In genomic region chr1:231528175-231529029, GRCh38 we compare ENCODE assay signal across 8 cellular contexts. TPM values are rescaled to one million over a fixed set of nuclear protein-coding genes. Genes with fewer than 3 reads are reported as not detected.
DNase-seq lines count a peak whose midpoint lies in the region; ATAC-seq, FAIRE-seq and TF ChIP-seq lines count a peak whose summit lies in the region.

Gene TSNAX, plus strand, starts transcription at chr1:231528669. Its CDS starts 142 bp downstream, at chr1:231528811.

- WGBS in A549 (ENCODE audit: missing lambda C conversion rate): 1% methylated on average over 31 of the region's 61 CpGs

- intact Hi-C loops in breast epithelium (cut with DNase I; ENCODE audit: low total_unique reads): no loop called here

- TF ChIP-seq POLR2A in A549 (IDR thresholded peaks at IDR 0.05; ENCODE audit: low read length) (peak; percentile 91), breast epithelium (IDR thresholded peaks at IDR 0.05) (peak; percentile 82)

- peak within 1 kb of the TSS; percentile 79 for H3K4me2 ChIP-seq in A549

- H3K36me3 ChIP-seq in breast epithelium (no peaks in the 10 kb centered on the region), skeletal muscle tissue (ENCODE audit: control insufficient read depth in 3 of 3, insufficient read depth in 3 of 3, low read length in 3 of 3) (peaks cover 0 to 17% (median 0%) of the 10 kb centered on the region in 3 donors)

- H3K27me3 ChIP-seq in breast epithelium (no peaks in the 10 kb centered on the region), skeletal muscle tissue (ENCODE audit: control insufficient read depth in 3 of 3, insufficient read depth in 3 of 3, low read length in 3 of 3) (no peaks in the 10 kb centered on the region)

- H3K9me3 ChIP-seq in A549 (no peaks in the 10 kb centered on the region), breast epithelium (no peaks in the 10 kb centered on the region), iPS-18c (ENCODE audit: control insufficient read depth, insufficient read depth, low read length) (no peaks in the 10 kb centered on the region), skeletal muscle tissue (ENCODE audit: control insufficient read depth in 3 of 3, low read length in 3 of 3) (no peaks in the 10 kb centered on the region)

- POLR2A ChIA-PET in A549 (lab: Yijun Ruan, JAX): interaction anchor here (0.7 to 1.0 kb wide), 2 partner anchors 171 to 187 kb away, joined by 3 to 5 read pairs; no protein-coding TSS in a partner anchor

- DNase-seq in A549 (ENCODE audit: low read depth in 1 of 2, low spot score in 1 of 2): peak; percentile 80 to 95
- peak; percentile 81 for DNase-seq in NCI-H2196 treated with DMSO at 0.1 percent for 48 hours (lab: John Stamatoyannopoulos, UW; ENCODE audit: unreplicated experiment)
- DNase-seq in breast epithelium (ENCODE audit: low spot score in 2 of 2): peak; percentile 83 to 85

- H3K4me1 ChIP-seq in A549 (peaks cover 17% of the 10 kb centered on the region; the same call in 2 of the 3 replicates), breast epithelium (no peaks in the 10 kb centered on the region), skeletal muscle tissue (ENCODE audit: control insufficient read depth in 3 of 3, insufficient read depth in 3 of 3, low read length in 3 of 3) (peaks cover 24 to 30% (median 26%) of the 10 kb centered on the region in 3 donors)

- TF ChIP-seq CTCF in A549 (IDR thresholded peaks at IDR 0.05) (no peak), VCaP (conservative IDR thresholded peaks at IDR 0.05) (no peak), breast epithelium (IDR thresholded peaks at IDR 0.05) (peak in 1 of 3 donors; percentile 6)

- ATAC-seq in A549 (peak; percentile 97 to 98), GM18867 (IDR thresholded peaks at IDR 0.05; ENCODE audit: unreplicated experiment) (peak; percentile 95), HG03103 (IDR thresholded peaks at IDR 0.05; ENCODE audit: low read depth, unreplicated experiment) (peak; percentile 91)

- H3K4me3 ChIP-seq in A549 (peak within 1 kb of the TSS; percentile 80), breast epithelium (peak within 1 kb of the TSS; percentile 75 to 81 (median 77)), iPS-18c (ENCODE audit: insufficient read depth, low read depth, low read length) (peak within 1 kb of the TSS; percentile 81), skeletal muscle tissue (ENCODE audit: low read length in 3 of 3) (peak within 1 kb of the TSS; percentile 84 to 99 (median 90))

- peak in 1 of 2 experiments; percentile 22; a peak in 1 of 5 replicates for TF ChIP-seq RAD21 in A549 (conservative IDR thresholded peaks at IDR 0.05 in 1 of 2, IDR thresholded peaks at IDR 0.05 in 1 of 2)

- CTCF ChIA-PET in A549 (lab: Yijun Ruan, JAX): interaction anchor here (0.9 to 2.1 kb wide), 5 partner anchors 12 to 135 kb away, joined by 3 to 6 read pairs (median 4); no protein-coding TSS in a partner anchor

- no peak for FAIRE-seq in A549 (lab: Jason Lieb, UNC)

- H3K27ac ChIP-seq in A549 (peak within 1 kb of the TSS; percentile 77 to 98), VCaP (peak within 1 kb of the TSS; percentile 95), breast epithelium (peak within 1 kb of the TSS; percentile 89 to 94), skeletal muscle tissue (ENCODE audit: low read depth, low read length) (peak within 1 kb of the TSS; percentile 88)

- no peak; a peak in 1 of 5 replicates for TF ChIP-seq EP300 in A549 (IDR thresholded peaks at IDR 0.05)

- H3K9ac ChIP-seq in skeletal muscle tissue (ENCODE audit: low read depth in 1 of 3, low read length in 3 of 3): peak within 1 kb of the TSS; percentile 80 to 99 (median 99)

TF ChIP-seq in A549, 52 proteins besides CTCF, POLR2A, EP300 and RAD21 (continues in another document):
- TF ChIP-seq FOSB (CRISPR knock-in tag; IDR thresholded peaks at IDR 0.05) (no peak), MAFK (IDR thresholded peaks at IDR 0.05; ENCODE audit: partially characterized antibody) (no peak), HMGXB4 (CRISPR knock-in tag; IDR thresholded peaks at IDR 0.05; ENCODE audit: borderline replicate concordance) (no peak), HOXA7 (CRISPR knock-in tag; IDR thresholded peaks at IDR 0.05) (no peak), TFCP2L1 (CRISPR knock-in tag; IDR thresholded peaks at IDR 0.05) (no peak), MYC (IDR thresholded peaks at IDR 0.05; ENCODE audit: borderline replicate concordance, low read length) (peak; percentile 95), HEYL (CRISPR knock-in tag; IDR thresholded peaks at IDR 0.05) (no peak), RARB (CRISPR knock-in tag; IDR thresholded peaks at IDR 0.05) (no peak), KDM5A (IDR thresholded peaks at IDR 0.05) (peak; percentile 70), USF2 (IDR thresholded peaks at IDR 0.05) (peak; percentile 25; the same call in 1 of the 2 replicates), JUN (IDR thresholded peaks at IDR 0.05) (peak; percentile 85 to 92), NFE2L2 (conservative IDR thresholded peaks at IDR 0.05; ENCODE audit: low read length) (no peak), GATA3 (IDR thresholded peaks at IDR 0.05; ENCODE audit: borderline replicate concordance) (peak; percentile 31; the same call in 1 of the 2 replicates), PHF8 (IDR thresholded peaks at IDR 0.05; ENCODE audit: borderline replicate concordance, low read depth) (peak; percentile 57; the same call in 1 of the 2 replicates), MAX (IDR thresholded peaks at IDR 0.05) (peak; percentile 95), ZFP36 (IDR thresholded peaks at IDR 0.05; ENCODE audit: borderline replicate concordance, partially characterized antibody) (no peak), REST (IDR thresholded peaks at IDR 0.05) (no peak), ZNF302 (CRISPR knock-in tag; IDR thresholded peaks at IDR 0.05) (no peak), TP53 (CRISPR knock-in tag; IDR thresholded peaks at IDR 0.05) (no peak), MAZ (IDR thresholded peaks at IDR 0.05; ENCODE audit: borderline replicate concordance, low read depth, low read length) (0 out of 2 replicates have a peak, but pooled peaks have one; percentile 58), SMC3 (IDR thresholded peaks at IDR 0.05) (no peak; the same call in 2 of the 3 replicates)

RNA-seq across cellular contexts. Expression of gene TSNAX, which starts in this region (rescaled TPM):
- polyA plus RNA-seq in A549 (2011; rRNA removed): 45.0 and 58.3 TPM in 2 replicates
- 14.2 and 15.8 TPM in 2 replicates for polyA plus RNA-seq in A549 (2012; cell fraction: cytosol; rRNA removed)
- polyA plus RNA-seq in A549 (2012; cell fraction: nucleus; rRNA removed): 7.4 and 9.0 TPM in 2 replicates
- 48.5 to 51.9 TPM (median 51.4 TPM) in 3 replicates for polyA plus RNA-seq in A549 (2017; fragmentation: RNase III; extraction: RNeasy Plus Mini Kit Qiagen cat#74134 plus additional on column Dnase treatment)
- 36.6 and 38.1 TPM in 2 replicates for polyA minus RNA-seq in A549 (2011; rRNA and poly(A)+ RNA removed)
- 10 to 100 TPM; 26.9 to 35.6 (median 28.2) TPM for total RNA-seq in breast epithelium
- 27.7 TPM for total RNA-seq in skeletal muscle tissue

Comparison
In these comparisons a context has a peak if more than half of its experiments do, and no peak if none do; other contexts are left out.
1. Peak in every context shown above with its lines: DNase-seq, ATAC-seq, H3K4me3 ChIP-seq and H3K27ac ChIP-seq.